Comparison of ENCODE assay signal across 12 cellular contexts in the genomic region with DNA sequence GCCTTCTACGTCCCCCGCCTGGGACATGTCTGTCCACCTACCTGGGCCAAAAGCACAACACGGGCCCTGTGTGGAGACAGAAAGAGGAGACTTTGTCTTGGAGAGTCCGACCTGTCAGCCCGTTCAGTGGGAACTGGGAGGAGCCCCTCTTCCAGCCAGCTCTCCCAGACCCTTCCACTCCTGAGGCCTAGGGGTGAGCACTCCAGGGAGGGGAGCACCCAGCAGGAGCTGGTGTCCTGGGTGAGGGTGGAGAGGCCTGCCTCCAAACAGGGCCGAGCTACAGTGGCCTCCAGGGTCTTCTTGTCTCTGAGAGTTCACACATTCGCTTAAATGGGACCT. TPM values are rescaled to one million over a fixed set of nuclear protein-coding genes. Genes with fewer than 3 reads are reported as not detected.
DNase-seq lines count a peak whose midpoint lies in the region; ATAC-seq and TF ChIP-seq lines count a peak whose summit lies in the region.
"Had no signal": no experiment of that assay in that cellular context is flagged by ENCODE, and none has a peak within 500 bp of the region (broad histone marks: within the 10 kb centered on the region; RNA-seq: fewer than 3 reads in every experiment).

No MANE protein-coding gene starts in this region.

- no peak overlapping the region for H3K27ac Mint-ChIP-seq in Calu3 (ENCODE audit: unreplicated experiment)
- H3K27ac Mint-ChIP-seq in naive thymus-derived CD4-positive, alpha-beta T cell, result peak overlapping the region in 1 of 9 donors; percentile 48

- H3K4me3 ChIP-seq in Karpas-422 (ENCODE audit: low read length) (no peak overlapping the region), trophoblast cell (ENCODE audit: low read depth, low read length) (no peak overlapping the region)
- no peak overlapping the region for H3K4me3 ChIP-seq in naive thymus-derived CD4-positive, alpha-beta T cell (ENCODE audit: low read length)
- H3K4me3 ChIP-seq: colonic mucosa, SJCRH30 had no signal

- peak overlapping the region; percentile 47 for H3K4me3 Mint-ChIP-seq in Calu3 (ENCODE audit: low read depth, unreplicated experiment)
- no peak overlapping the region for H3K4me3 Mint-ChIP-seq in naive thymus-derived CD4-positive, alpha-beta T cell

- no peaks in the 10 kb centered on the region for H4K20me1 ChIP-seq in Karpas-422 (ENCODE audit: insufficient read depth, low read depth, low read length)

- peaks cover 9% of the 10 kb centered on the region for H3K36me3 Mint-ChIP-seq in Calu3 (ENCODE audit: insufficient read depth, unreplicated experiment)
- no peaks in the 10 kb centered on the region for H3K36me3 Mint-ChIP-seq in naive thymus-derived CD4-positive, alpha-beta T cell

- H3K18ac ChIP-seq in trophoblast cell (ENCODE audit: low read length), result no peak overlapping the region

- intact Hi-C loops in Calu3 (cut with micrococcal nuclease; ENCODE audit: unreplicated experiment), result no loop called here
- intact Hi-C loops in naive thymus-derived CD4-positive, alpha-beta T cell (cut with micrococcal nuclease), result loop anchor here in 1 of 2 donors (5.0 to 10.0 kb wide), 2 partner anchors 97 to 250 kb away; no protein-coding TSS in a partner anchor

- H3K27me3 ChIP-seq in Karpas-422 (ENCODE audit: low read length), result no peaks in the 10 kb centered on the region
- H3K27me3 ChIP-seq in trophoblast cell (ENCODE audit: insufficient read depth, low read length), result no peaks in the 10 kb centered on the region
- no peaks in the 10 kb centered on the region for H3K27me3 ChIP-seq in naive thymus-derived CD4-positive, alpha-beta T cell (ENCODE audit: control insufficient read depth in 2 of 2, insufficient read depth in 2 of 2, low read length in 2 of 2)
- H3K27me3 ChIP-seq: BE2C, colonic mucosa, SJCRH30 had no signal

- H3K36me3 ChIP-seq in Karpas-422 (ENCODE audit: insufficient read depth, low read length), result no peaks in the 10 kb centered on the region
- no peaks in the 10 kb centered on the region for H3K36me3 ChIP-seq in trophoblast cell (ENCODE audit: control insufficient read depth in 1 of 2, insufficient read depth in 2 of 2, low read length in 2 of 2)
- H3K36me3 ChIP-seq in naive thymus-derived CD4-positive, alpha-beta T cell (ENCODE audit: control insufficient read depth in 2 of 3, insufficient read depth in 3 of 3, low read length in 3 of 3), result no peaks in the 10 kb centered on the region
- H3K36me3 ChIP-seq: BE2C, colonic mucosa, SJCRH30 had no signal

- H2BK5ac ChIP-seq in trophoblast cell (ENCODE audit: low read depth, low read length, poor library complexity), result no peak overlapping the region

- no peak overlapping the region for H3K4ac ChIP-seq in trophoblast cell (ENCODE audit: low read depth, low read length)

- no peak for ATAC-seq in naive thymus-derived CD4-positive, alpha-beta T cell
- no peak for ATAC-seq in GM18867 (IDR thresholded peaks at IDR 0.05; ENCODE audit: unreplicated experiment)

- CTCF ChIA-PET in Calu3 (lab: Charles Lee), result interaction anchor here (0.9 to 2.6 kb wide), 6 partner anchors 16 to 157 kb away, joined by 3 to 28 read pairs (median 4); no protein-coding TSS in a partner anchor
- CTCF ChIA-PET in naive thymus-derived CD4-positive, alpha-beta T cell (lab: Charles Lee), result interaction anchor here (0.5 to 3.7 kb wide), 10 partner anchors 13 to 645 kb away, joined by 3 to 33 read pairs (median 4); no protein-coding TSS in a partner anchor

- H2AFZ ChIP-seq in Karpas-422 (ENCODE audit: low read length) (peak overlapping the region; percentile 6; the same call in 1 of the 2 replicates), trophoblast cell (ENCODE audit: insufficient read depth, low read length, poor library complexity) (no peak overlapping the region)

- H3K9ac ChIP-seq in Karpas-422 (ENCODE audit: low read length) (no peak overlapping the region), trophoblast cell (ENCODE audit: low read length) (no peak overlapping the region)

- no peaks in the 10 kb centered on the region for H3K9me3 ChIP-seq in Karpas-422 (ENCODE audit: low read length)
- no peaks in the 10 kb centered on the region for H3K9me3 ChIP-seq in trophoblast cell (ENCODE audit: insufficient read depth, low read depth, low read length)
- H3K9me3 ChIP-seq in naive thymus-derived CD4-positive, alpha-beta T cell (ENCODE audit: control insufficient read depth in 2 of 3, low read length in 3 of 3), result no peaks in the 10 kb centered on the region
- H3K9me3 ChIP-seq: BE2C, colonic mucosa had no signal

- no peaks in the 10 kb centered on the region for H3K27me3 Mint-ChIP-seq in Calu3 (ENCODE audit: unreplicated experiment)
- H3K27me3 Mint-ChIP-seq in naive thymus-derived CD4-positive, alpha-beta T cell, result no peaks in the 10 kb centered on the region

- peak overlapping the region; percentile 5 for H2BK12ac ChIP-seq in trophoblast cell (ENCODE audit: low read length)

- H2BK120ac ChIP-seq in trophoblast cell (ENCODE audit: insufficient read depth, low read length, poor library complexity), result no peak overlapping the region

- H3K4me2 ChIP-seq in Karpas-422 (ENCODE audit: low read depth, low read length, poor library complexity, severe bottlenecking), result no peak overlapping the region
- peak overlapping the region; percentile 54 for H3K4me2 ChIP-seq in trophoblast cell (ENCODE audit: low read length)

- H3K4me1 ChIP-seq in Karpas-422 (ENCODE audit: low read length) (peaks cover 27% of the 10 kb centered on the region), trophoblast cell (ENCODE audit: control insufficient read depth in 1 of 2, insufficient read depth in 2 of 2, low read length in 2 of 2) (peaks cover 10 to 11% of the 10 kb centered on the region in 2 experiments)
- peaks cover 0 to 7% of the 10 kb centered on the region in 2 donors for H3K4me1 ChIP-seq in naive thymus-derived CD4-positive, alpha-beta T cell (ENCODE audit: control insufficient read depth in 2 of 2, insufficient read depth in 2 of 2, low read length in 2 of 2)
- H3K4me1 ChIP-seq: colonic mucosa, SJCRH30 had no signal

- H3K79me2 ChIP-seq in Karpas-422 (ENCODE audit: low read length) (no peaks in the 10 kb centered on the region), trophoblast cell (ENCODE audit: control insufficient read depth, insufficient read depth, low read length, poor library complexity) (no peaks in the 10 kb centered on the region)

- no CpG with 5 or more reads among the region's 7 CpGs for WGBS in trophoblast cell (ENCODE audit: extremely low coverage, insufficient coverage, insufficient read length)

- BruUV-seq in Calu3 (replicated peaks; lab: Mats Ljungman, UMichigan), result TSS peak; percentile 66

- no peak for TF ChIP-seq CTCF in Calu3 (IDR thresholded peaks at IDR 0.05; ENCODE audit: unreplicated experiment)

- H3K27ac ChIP-seq in Karpas-422 (ENCODE audit: low read length), result no peak overlapping the region
- peak overlapping the region; percentile 14 for H3K27ac ChIP-seq in cingulate gyrus (ENCODE audit: low read depth, low read length)
- no peak overlapping the region for H3K27ac ChIP-seq in trophoblast cell (ENCODE audit: low read depth, low read length)
- no peak overlapping the region for H3K27ac ChIP-seq in naive thymus-derived CD4-positive, alpha-beta T cell (ENCODE audit: low read depth, low read length)
- H3K27ac ChIP-seq: colonic mucosa, SJCRH30 had no signal

- H3K23ac ChIP-seq in trophoblast cell (ENCODE audit: low read length), result no peak overlapping the region

- H3K4me1 Mint-ChIP-seq in Calu3 (ENCODE audit: low read depth, unreplicated experiment), result peaks cover 8% of the 10 kb centered on the region
- H3K4me1 Mint-ChIP-seq in naive thymus-derived CD4-positive, alpha-beta T cell, result peaks cover 6 to 24% (median 13%) of the 10 kb centered on the region in 7 donors

- no peak overlapping the region for H4K12ac ChIP-seq in trophoblast cell (ENCODE audit: low read depth, low read length)

- no peak for DNase-seq in Calu3
- no peak for DNase-seq in Karpas-422
- DNase-seq in trophoblast cell, result no peak
- no peak for DNase-seq in activated gamma-delta T cell (lab: John Stamatoyannopoulos, UW)
- DNase-seq in naive thymus-derived CD4-positive, alpha-beta T cell, result no peak
- no peak for DNase-seq in medulla oblongata (ENCODE audit: extremely low spot score)
- DNase-seq: GOT3 had no signal

- H2AK5ac ChIP-seq in trophoblast cell (ENCODE audit: low read length), result peak overlapping the region; percentile 20

- H3K79me1 ChIP-seq in trophoblast cell (ENCODE audit: low read length), result no peaks in the 10 kb centered on the region

- H4K8ac ChIP-seq in trophoblast cell (ENCODE audit: low read depth, low read length), result no peak overlapping the region

- no peaks in the 10 kb centered on the region for H3K9me3 Mint-ChIP-seq in Calu3 (ENCODE audit: low read depth, unreplicated experiment)
- no peaks in the 10 kb centered on the region for H3K9me3 Mint-ChIP-seq in naive thymus-derived CD4-positive, alpha-beta T cell

- H3K14ac ChIP-seq in trophoblast cell (ENCODE audit: low read length), result no peak overlapping the region

- POLR2A ChIA-PET in naive thymus-derived CD4-positive, alpha-beta T cell (lab: Charles Lee), result interaction anchor here (0.7 to 2.7 kb wide), 7 partner anchors 9 to 146 kb away, joined by 3 to 12 read pairs (median 4); partner anchors contain the start of gene PTP4A2

- no peak overlapping the region for H4K91ac ChIP-seq in trophoblast cell (ENCODE audit: low read depth, low read length)

- H3K9me2 ChIP-seq in Karpas-422 (replicated peaks; ENCODE audit: insufficient read depth, low read length), result no peaks in the 10 kb centered on the region

RNA-seq across cellular contexts. Expression of gene SPOCD1, which starts 0.5 kb away (rescaled TPM):
- 6.3 and 8.4 TPM in 2 replicates for total RNA-seq in Calu3 (2022)
- not detected in 2 replicates for total RNA-seq in Karpas-422 (2014; rRNA removed; shearing (Covaris generic); ENCODE audit: low replicate concordance)
- 0.83 and 0.87 TPM in 2 replicates for polyA plus RNA-seq in trophoblast cell (2013)
- total RNA-seq in naive thymus-derived CD4-positive, alpha-beta T cell, result under 1 TPM in 2 of 5 experiments, not detected in 3; 0.21 to 0.38 TPM
- polyA plus RNA-seq in naive thymus-derived CD4-positive, alpha-beta T cell, result not detected

RNA-seq across cellular contexts. Expression of gene ADGRB2, which starts 51.1 kb away (rescaled TPM):
- 1.9 and 2.9 TPM in 2 replicates for total RNA-seq in Calu3 (2022)
- total RNA-seq in Karpas-422 (2014; rRNA removed; shearing (Covaris generic); ENCODE audit: low replicate concordance), result 9.2 and 28.5 TPM in 2 replicates
- polyA plus RNA-seq in trophoblast cell (2013), result 9.6 and 10.2 TPM in 2 replicates
- 1 to 10 TPM in 1 of 5 experiments, under 1 TPM in 4; 0.11 to 4.3 (median 0.43) TPM for total RNA-seq in naive thymus-derived CD4-positive, alpha-beta T cell
- polyA plus RNA-seq in naive thymus-derived CD4-positive, alpha-beta T cell, result not detected
